Comparison of ENCODE assay signal across 1 cellular context in the genomic region with DNA sequence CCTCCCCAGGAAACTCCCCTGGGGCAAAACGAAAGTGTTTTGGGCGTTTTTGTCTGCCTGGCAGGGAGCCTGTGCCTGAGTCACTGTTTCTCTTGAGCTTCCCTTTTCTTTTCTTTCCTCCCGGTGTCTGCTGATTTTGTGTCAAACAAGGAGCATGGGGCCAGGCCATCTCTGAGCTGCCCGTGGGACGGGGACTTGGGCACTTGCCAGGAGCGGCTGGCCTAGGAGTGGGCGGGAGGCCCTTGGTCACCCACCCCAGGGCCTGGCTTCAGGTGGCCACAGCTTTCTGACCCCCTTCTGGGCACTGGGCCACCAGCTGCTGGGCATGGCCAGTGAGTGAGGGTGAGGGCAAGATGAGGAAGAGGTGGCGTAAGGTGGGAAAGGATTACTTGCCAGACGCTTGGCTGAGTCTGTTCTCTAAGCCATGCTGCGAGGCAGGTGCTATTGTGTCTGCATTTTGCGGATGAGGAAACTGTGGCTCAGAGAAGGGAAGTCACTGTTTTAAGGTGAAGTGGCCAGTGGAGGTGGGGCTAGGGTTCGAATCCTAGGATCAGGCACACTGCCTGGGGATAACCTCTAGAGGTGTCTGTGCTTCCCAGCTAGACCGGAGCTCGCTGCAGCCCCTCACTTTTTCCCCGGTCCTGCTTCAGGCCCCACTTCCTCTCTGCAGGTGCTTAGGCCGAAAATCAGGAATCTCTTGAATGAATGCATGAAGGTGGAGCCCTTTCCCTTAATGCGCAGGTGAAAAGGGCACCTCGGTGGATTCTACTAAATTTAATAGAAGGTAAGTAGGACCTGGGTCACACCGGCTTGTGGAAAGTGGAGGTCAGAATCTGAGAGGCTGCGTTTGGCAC.
TF ChIP-seq lines count a peak whose summit lies in the region.

No MANE protein-coding gene starts in this region.

TF ChIP-seq in SK-N-SH, 30 proteins besides CTCF, POLR2A, EP300 and RAD21 (continued from another document):
- TF ChIP-seq ELF1 (IDR thresholded peaks at IDR 0.05) (no peak), GABPA (IDR thresholded peaks at IDR 0.05; ENCODE audit: low read depth) (no peak), TCF12 (IDR thresholded peaks at IDR 0.05) (no peak), RFX5 (IDR thresholded peaks at IDR 0.05; ENCODE audit: low read length) (no peak), RXRA (IDR thresholded peaks at IDR 0.05; ENCODE audit: borderline replicate concordance, low read depth) (no peak), GATA2 (CRISPR knock-in tag; IDR thresholded peaks at IDR 0.05) (no peak)
- TF ChIP-seq, protein P1, sequence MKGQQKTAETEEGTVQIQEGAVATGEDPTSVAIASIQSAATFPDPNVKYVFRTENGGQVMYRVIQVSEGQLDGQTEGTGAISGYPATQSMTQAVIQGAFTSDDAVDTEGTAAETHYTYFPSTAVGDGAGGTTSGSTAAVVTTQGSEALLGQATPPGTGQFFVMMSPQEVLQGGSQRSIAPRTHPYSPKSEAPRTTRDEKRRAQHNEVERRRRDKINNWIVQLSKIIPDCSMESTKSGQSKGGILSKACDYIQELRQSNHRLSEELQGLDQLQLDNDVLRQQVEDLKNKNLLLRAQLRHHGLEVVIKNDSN (IDR thresholded peaks at IDR 0.05; ENCODE audit: borderline replicate concordance, low read depth), result no peak
- TF ChIP-seq, protein P2, sequence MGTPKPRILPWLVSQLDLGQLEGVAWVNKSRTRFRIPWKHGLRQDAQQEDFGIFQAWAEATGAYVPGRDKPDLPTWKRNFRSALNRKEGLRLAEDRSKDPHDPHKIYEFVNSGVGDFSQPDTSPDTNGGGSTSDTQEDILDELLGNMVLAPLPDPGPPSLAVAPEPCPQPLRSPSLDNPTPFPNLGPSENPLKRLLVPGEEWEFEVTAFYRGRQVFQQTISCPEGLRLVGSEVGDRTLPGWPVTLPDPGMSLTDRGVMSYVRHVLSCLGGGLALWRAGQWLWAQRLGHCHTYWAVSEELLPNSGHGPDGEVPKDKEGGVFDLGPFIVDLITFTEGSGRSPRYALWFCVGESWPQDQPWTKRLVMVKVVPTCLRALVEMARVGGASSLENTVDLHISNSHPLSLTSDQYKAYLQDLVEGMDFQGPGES (IDR thresholded peaks at IDR 0.05; ENCODE audit: low read depth, low read length), result no peak
